13 cellular contexts compared by ENCODE assay signal in genomic region chr6:105628156-105628860, GRCh38.
"Had no signal": no experiment of that assay in that cellular context is flagged by ENCODE, and none has a peak within 500 bp of the region (broad histone marks: within the 10 kb centered on the region; RNA-seq: fewer than 3 reads in every experiment).

No MANE protein-coding gene starts in this region.

- H3K36me3 ChIP-seq: esophagus muscularis mucosa, sigmoid colon, spleen, WERI-Rb-1 had no signal

- ATAC-seq: activated naive CD8-positive, alpha-beta T cell treated with anti-CD3 and anti-CD28 coated beads, Interleukin-2, amount 50 U/mL, for 24 hours; SK-N-SH treated with all-trans-retinoic acid at 6 μM for 48 hours; stimulated activated naive B cell treated with anti-CD40 and anti-IgM and Interleukin-4, amounts not matched to agents 10 μg/mL and 1 μg/mL and 100 μg/mL, for 72 hours had no signal

- H3K4me3 ChIP-seq: coronary artery, esophagus muscularis mucosa, sigmoid colon, spleen had no signal

- H3K4me1 ChIP-seq: sigmoid colon, spleen had no signal

- H3K9me3 ChIP-seq: esophagus muscularis mucosa, sigmoid colon had no signal

- H3K27me3 ChIP-seq: esophagus muscularis mucosa, sigmoid colon, spleen had no signal

- DNase-seq: activated CD4-positive, alpha-beta T cell treated with anti-CD3 and anti-CD28 coated beads, Interleukin-2, amount 50 U/mL, for 48 hours; activated naive CD4-positive, alpha-beta T cell treated with anti-CD3 and anti-CD28 coated beads for 36 hours; activated naive CD8-positive, alpha-beta T cell treated with anti-CD3 and anti-CD28 coated beads, Interleukin-2, amount 50 U/mL, for 24 hours; activated T-cell treated with anti-CD3 and anti-CD28 coated beads, Interleukin-2, amount 50 U/mL, for 1 hour; anterior cingulate cortex; mesendoderm; sigmoid colon; spleen; stimulated activated naive B cell treated with anti-CD40 and anti-IgM and Interleukin-4, amounts not matched to agents 10 μg/mL and 1 μg/mL and 100 μg/mL, for 72 hours; WERI-Rb-1 had no signal

- H3K27ac ChIP-seq: coronary artery, esophagus muscularis mucosa, sigmoid colon, spleen, WERI-Rb-1 had no signal
